8 cellular contexts compared by ENCODE assay signal in genomic region chr2:26244479-26245230, GRCh38. TPM values are rescaled to one million over a fixed set of nuclear protein-coding genes. Genes with fewer than 3 reads are reported as not detected.
DNase-seq lines count a peak whose midpoint lies in the region; TF ChIP-seq lines count a peak whose summit lies in the region.

TSS of gene HADHA (minus strand) at chr2:26244632. CDS start at chr2:26244596, 36 bp downstream.
TSS of gene HADHB (plus strand) at chr2:26244939. CDS start at chr2:26254255, 9,316 bp downstream.

- H3K4me1 Mint-ChIP-seq in activated naive CD4-positive, alpha-beta T cell treated with anti-CD3 and anti-CD28 coated beads, Interleukin-2, amount 10 ng/mL, durations not matched to agents 7 days and 5 days: peaks cover 46% of the 10 kb centered on the region

- H3K27ac ChIP-seq in HEK293 (ENCODE audit: extremely low read depth, low read depth, low read length): peak within 1 kb of the TSS; percentile 97
- peak within 1 kb of the TSS; percentile 96 for H3K27ac ChIP-seq in SK-N-MC
- peak within 1 kb of the TSS; percentile 89 for H3K27ac ChIP-seq in temporal lobe (ENCODE audit: low read depth, low read length)

- DNase-seq in GM04504 (ENCODE audit: low read depth): peak; percentile 82
- DNase-seq in MV-4-11 (lab: John Stamatoyannopoulos, UW): peak; percentile 81
- DNase-seq in SK-N-MC (ENCODE audit: low read depth, low spot score): peak; percentile 48
- peak; percentile 87 for DNase-seq in activated naive CD4-positive, alpha-beta T cell treated with anti-CD3 and anti-CD28 coated beads, Interleukin-2, amount 10 ng/mL, durations not matched to agents 7 days and 5 days
- DNase-seq in globus pallidus (ENCODE audit: low spot score): peak; percentile 92
- DNase-seq in occipital lobe (lab: John Stamatoyannopoulos, UW): peak; percentile 92

- H3K9me3 ChIP-seq in HEK293 (ENCODE audit: control insufficient read depth, insufficient read depth, low read depth, low read length) (no peaks in the 10 kb centered on the region), SK-N-MC (ENCODE audit: low read depth, low read length) (no peaks in the 10 kb centered on the region)

- H3K27ac Mint-ChIP-seq in activated naive CD4-positive, alpha-beta T cell treated with anti-CD3 and anti-CD28 coated beads, Interleukin-2, amount 10 ng/mL, durations not matched to agents 7 days and 5 days: peak within 1 kb of the TSS; percentile 92

- H3K4me3 ChIP-seq in HEK293 (ENCODE audit: low read depth, low read length): peak within 1 kb of the TSS; percentile 91
- peak within 1 kb of the TSS; percentile 99 for H3K4me3 ChIP-seq in SK-N-MC

- H3K36me3 ChIP-seq in HEK293 (ENCODE audit: control insufficient read depth in 2 of 2, insufficient read depth in 1 of 2, low read length in 2 of 2) (no peaks in the 10 kb centered on the region), SK-N-MC (ENCODE audit: insufficient read depth, low read length) (no peaks in the 10 kb centered on the region)

- H3K36me3 Mint-ChIP-seq in activated naive CD4-positive, alpha-beta T cell treated with anti-CD3 and anti-CD28 coated beads, Interleukin-2, amount 10 ng/mL, durations not matched to agents 7 days and 5 days: peaks cover 5% of the 10 kb centered on the region

- H3K4me3 Mint-ChIP-seq in activated naive CD4-positive, alpha-beta T cell treated with anti-CD3 and anti-CD28 coated beads, Interleukin-2, amount 10 ng/mL, durations not matched to agents 7 days and 5 days: peak within 1 kb of the TSS; percentile 96

- POLR2A ChIA-PET in HEK293 (lab: Yijun Ruan, JAX): interaction anchor here (0.6 to 3.6 kb wide), 10 partner anchors 9 to 286 kb away, joined by 3 to 20 read pairs (median 4); partner anchors contain the start of genes ADGRF3, RAB10 and SELENOI

- peaks cover 2% of the 10 kb centered on the region; the same call in 1 of the 2 replicates for H3K4me1 ChIP-seq in HEK293 (ENCODE audit: control insufficient read depth, insufficient read depth, low read length)

- H3K9ac ChIP-seq in SK-N-MC (ENCODE audit: insufficient read length): peak within 1 kb of the TSS; percentile 94

- H3K9me3 Mint-ChIP-seq in activated naive CD4-positive, alpha-beta T cell treated with anti-CD3 and anti-CD28 coated beads, Interleukin-2, amount 10 ng/mL, durations not matched to agents 7 days and 5 days: no peaks in the 10 kb centered on the region

- no peaks in the 10 kb centered on the region for H3K27me3 Mint-ChIP-seq in activated naive CD4-positive, alpha-beta T cell treated with anti-CD3 and anti-CD28 coated beads, Interleukin-2, amount 10 ng/mL, durations not matched to agents 7 days and 5 days

- TF ChIP-seq CTCF in HEK293 (tag by site-specific recombination; IDR thresholded peaks at IDR 0.05): peak; percentile 86

- CTCF ChIA-PET in HEK293 (lab: Yijun Ruan, JAX): interaction anchor here (0.7 to 1.5 kb wide), 5 partner anchors 31 to 294 kb away, joined by 3 to 4 read pairs (median 3); no protein-coding TSS in a partner anchor
- CTCF ChIA-PET in activated naive CD4-positive, alpha-beta T cell treated with anti-CD3 and anti-CD28 coated beads, Interleukin-2, amount 10 ng/mL, durations not matched to agents 7 days and 5 days (lab: Charles Lee): interaction anchor here (0.9 to 1.5 kb wide), 2 partner anchors 30 to 56 kb away, joined by 3 read pairs; no protein-coding TSS in a partner anchor

TF ChIP-seq in HEK293, 187 proteins besides CTCF, POLR2A, EP300 and RAD21 (continues in another document):
- no peak for TF ChIP-seq ZNF114 (tag by site-specific recombination; IDR thresholded peaks at IDR 0.05)
- TF ChIP-seq, protein P1, sequence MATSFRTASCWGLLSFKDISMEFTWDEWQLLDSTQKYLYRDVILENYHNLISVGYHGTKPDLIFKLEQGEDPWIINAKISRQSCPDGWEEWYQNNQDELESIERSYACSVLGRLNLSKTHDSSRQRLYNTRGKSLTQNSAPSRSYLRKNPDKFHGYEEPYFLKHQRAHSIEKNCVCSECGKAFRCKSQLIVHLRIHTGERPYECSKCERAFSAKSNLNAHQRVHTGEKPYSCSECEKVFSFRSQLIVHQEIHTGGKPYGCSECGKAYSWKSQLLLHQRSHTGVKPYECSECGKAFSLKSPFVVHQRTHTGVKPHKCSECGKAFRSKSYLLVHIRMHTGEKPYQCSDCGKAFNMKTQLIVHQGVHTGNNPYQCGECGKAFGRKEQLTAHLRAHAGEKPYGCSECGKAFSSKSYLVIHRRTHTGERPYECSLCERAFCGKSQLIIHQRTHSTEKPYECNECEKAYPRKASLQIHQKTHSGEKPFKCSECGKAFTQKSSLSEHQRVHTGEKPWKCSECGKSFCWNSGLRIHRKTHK (tag by site-specific recombination; IDR thresholded peaks at IDR 0.05): no peak
- TF ChIP-seq ZNF792 (tag by site-specific recombination; IDR thresholded peaks at IDR 0.05): no peak
- TF ChIP-seq, protein P2, sequence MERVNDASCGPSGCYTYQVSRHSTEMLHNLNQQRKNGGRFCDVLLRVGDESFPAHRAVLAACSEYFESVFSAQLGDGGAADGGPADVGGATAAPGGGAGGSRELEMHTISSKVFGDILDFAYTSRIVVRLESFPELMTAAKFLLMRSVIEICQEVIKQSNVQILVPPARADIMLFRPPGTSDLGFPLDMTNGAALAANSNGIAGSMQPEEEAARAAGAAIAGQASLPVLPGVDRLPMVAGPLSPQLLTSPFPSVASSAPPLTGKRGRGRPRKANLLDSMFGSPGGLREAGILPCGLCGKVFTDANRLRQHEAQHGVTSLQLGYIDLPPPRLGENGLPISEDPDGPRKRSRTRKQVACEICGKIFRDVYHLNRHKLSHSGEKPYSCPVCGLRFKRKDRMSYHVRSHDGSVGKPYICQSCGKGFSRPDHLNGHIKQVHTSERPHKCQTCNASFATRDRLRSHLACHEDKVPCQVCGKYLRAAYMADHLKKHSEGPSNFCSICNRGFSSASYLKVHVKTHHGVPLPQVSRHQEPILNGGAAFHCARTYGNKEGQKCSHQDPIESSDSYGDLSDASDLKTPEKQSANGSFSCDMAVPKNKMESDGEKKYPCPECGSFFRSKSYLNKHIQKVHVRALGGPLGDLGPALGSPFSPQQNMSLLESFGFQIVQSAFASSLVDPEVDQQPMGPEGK (tag by site-specific recombination; IDR thresholded peaks at IDR 0.05): peak; percentile 86
- TF ChIP-seq ZNF16 (tag by site-specific recombination; IDR thresholded peaks at IDR 0.05; ENCODE audit: low read depth): no peak
- TF ChIP-seq ZFP3 (tag by site-specific recombination; IDR thresholded peaks at IDR 0.05; ENCODE audit: low read depth): no peak
- TF ChIP-seq ZFHX2 (tag by site-specific recombination; conservative IDR thresholded peaks at IDR 0.05): no peak
- TF ChIP-seq ZNF660 (tag by site-specific recombination; IDR thresholded peaks at IDR 0.05): peak; percentile 67; the same call in 1 of the 2 replicates
- TF ChIP-seq MEIS1 (CRISPR knock-in tag; IDR thresholded peaks at IDR 0.05; ENCODE audit: borderline replicate concordance): no peak
- no peak for TF ChIP-seq EGR2 (tag by site-specific recombination; IDR thresholded peaks at IDR 0.05; ENCODE audit: low read depth)
- TF ChIP-seq ZFP41 (tag by site-specific recombination; IDR thresholded peaks at IDR 0.05; ENCODE audit: borderline replicate concordance): no peak
- TF ChIP-seq ZNF266 (tag by site-specific recombination; IDR thresholded peaks at IDR 0.05; ENCODE audit: low read depth): no peak
- peak; percentile 40; the same call in 1 of the 2 replicates for TF ChIP-seq KLF16 (tag by site-specific recombination; IDR thresholded peaks at IDR 0.05)
- 0 out of 2 replicates have a peak, but pooled peaks have one; percentile 35 for TF ChIP-seq BCL11A (tag by site-specific recombination; IDR thresholded peaks at IDR 0.05; ENCODE audit: low read depth)
- TF ChIP-seq SP3 (tag by site-specific recombination; IDR thresholded peaks at IDR 0.05): peak; percentile 90
- peak; percentile 100 for TF ChIP-seq ZNF335 (tag by site-specific recombination; conservative IDR thresholded peaks at IDR 0.05)
- no peak for TF ChIP-seq ZNF132 (tag by site-specific recombination; IDR thresholded peaks at IDR 0.05; ENCODE audit: borderline replicate concordance)
- TF ChIP-seq ZBTB21 (tag by site-specific recombination; IDR thresholded peaks at IDR 0.05): no peak
- TF ChIP-seq BCL11B (tag by site-specific recombination; IDR thresholded peaks at IDR 0.05; ENCODE audit: low read depth): no peak; the same call in 1 of the 2 replicates
- TF ChIP-seq ZNF354C (tag by site-specific recombination; IDR thresholded peaks at IDR 0.05; ENCODE audit: borderline replicate concordance, low read depth): no peak
- peak; percentile 87 for TF ChIP-seq KLF8 (tag by site-specific recombination; IDR thresholded peaks at IDR 0.05)
- no peak for TF ChIP-seq ZNF449 (tag by site-specific recombination; IDR thresholded peaks at IDR 0.05)
- TF ChIP-seq ZNF211 (tag by site-specific recombination; IDR thresholded peaks at IDR 0.05; ENCODE audit: low read depth): no peak
- peak; percentile 76 for TF ChIP-seq GLIS1 (tag by site-specific recombination; IDR thresholded peaks at IDR 0.05)
- TF ChIP-seq ZXDB (tag by site-specific recombination; IDR thresholded peaks at IDR 0.05): peak; percentile 85
- 0 out of 2 replicates have a peak, but pooled peaks have one; percentile 66 for TF ChIP-seq ZSCAN30 (tag by site-specific recombination; IDR thresholded peaks at IDR 0.05)
- TF ChIP-seq TRIM28 (IDR thresholded peaks at IDR 0.05; ENCODE audit: borderline replicate concordance, low read length): no peak; the same call in 1 of the 2 replicates
- peak; percentile 32; the same call in 1 of the 2 replicates for TF ChIP-seq ZFP37 (tag by site-specific recombination; IDR thresholded peaks at IDR 0.05)

RNA-seq across cellular contexts. Expression of gene HADHA, which starts in this region (rescaled TPM):
- total RNA-seq in occipital lobe: 89.1 TPM
- 66.6 TPM for total RNA-seq in temporal lobe

RNA-seq across cellular contexts. Expression of gene HADHB, which starts in this region (rescaled TPM):
- total RNA-seq in occipital lobe (41.8 TPM), temporal lobe (33.7 TPM)

Comparison
In these comparisons a context has a peak if more than half of its experiments do, and no peak if none do; other contexts are left out.
1. Peak in every context shown above with its lines: DNase-seq, H3K4me3 ChIP-seq and H3K27ac ChIP-seq.